ENCODE assay signal across 24 cellular contexts in the genomic region with DNA sequence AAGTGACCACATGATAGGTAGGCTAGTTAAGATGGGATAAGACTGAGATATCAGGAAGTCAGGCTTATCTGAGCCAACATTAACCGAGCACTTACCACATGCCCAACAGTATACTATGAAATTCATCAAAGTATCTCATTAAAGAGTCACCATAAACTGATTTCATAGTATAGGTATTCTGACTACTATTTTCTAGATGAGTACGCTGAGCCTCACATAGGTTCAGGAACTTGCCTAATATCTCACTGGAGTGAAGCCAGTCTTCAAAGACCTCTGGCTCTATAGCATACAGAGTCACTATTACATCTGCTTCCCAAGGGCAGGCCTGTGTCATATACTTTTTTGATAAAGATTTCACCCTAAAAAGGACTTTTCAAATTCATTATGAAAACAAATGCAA.
"Had no signal": no experiment of that assay in that cellular context is flagged by ENCODE, and none has a peak within 500 bp of the region (broad histone marks: within the 10 kb centered on the region; RNA-seq: fewer than 3 reads in every experiment).

No MANE protein-coding gene starts in this region.

- H3K4me1 Mint-ChIP-seq: immature natural killer cell; naive thymus-derived CD8-positive, alpha-beta T cell; stimulated activated effector memory CD8-positive, alpha-beta T cell treated with anti-CD3 and anti-CD28 coated beads, Interleukin-12 subunit alpha, Interleukin-12 subunit beta, amount 100 ng/mL, for 72 hours had no signal

- H3K4me3 Mint-ChIP-seq: effector memory CD8-positive, alpha-beta T cell; immature natural killer cell; naive thymus-derived CD8-positive, alpha-beta T cell; nephron progenitor cell; stimulated activated effector memory CD8-positive, alpha-beta T cell treated with anti-CD3 and anti-CD28 coated beads, Interleukin-12 subunit alpha, Interleukin-12 subunit beta, amount 100 ng/mL, for 72 hours had no signal

- H3K4me1 ChIP-seq: lower lobe of right lung, psoas muscle had no signal

- H3K9me3 Mint-ChIP-seq: effector memory CD8-positive, alpha-beta T cell; immature natural killer cell; naive thymus-derived CD8-positive, alpha-beta T cell; nephron progenitor cell; stimulated activated effector memory CD8-positive, alpha-beta T cell treated with anti-CD3 and anti-CD28 coated beads, Interleukin-12 subunit alpha, Interleukin-12 subunit beta, amount 100 ng/mL, for 72 hours had no signal

- H3K27ac Mint-ChIP-seq: effector memory CD8-positive, alpha-beta T cell; immature natural killer cell; naive thymus-derived CD8-positive, alpha-beta T cell; nephron progenitor cell; stimulated activated effector memory CD8-positive, alpha-beta T cell treated with anti-CD3 and anti-CD28 coated beads, Interleukin-12 subunit alpha, Interleukin-12 subunit beta, amount 100 ng/mL, for 72 hours had no signal

- DNase-seq: dermis blood vessel endothelial cell; effector memory CD8-positive, alpha-beta T cell; foreskin melanocyte; glutamatergic neuron; heart right ventricle; hippocampal formation; immature natural killer cell; left ventricle myocardium superior; lower lobe of right lung; naive thymus-derived CD8-positive, alpha-beta T cell; nephron progenitor cell; nucleus accumbens; posterior cingulate gyrus; psoas muscle; right cardiac atrium; sigmoid colon; stimulated activated CD4-positive, alpha-beta T cell treated with anti-CD3 and anti-CD28 coated beads, Interleukin-2, amount 100 ng/mL, for 24 hours; stimulated activated CD4-positive, alpha-beta T cell treated with anti-CD3 and anti-CD28 coated beads, Interleukin-4, amount 100 ng/mL, for 24 hours; stimulated activated naive CD4-positive, alpha-beta T cell treated with Interleukin-2 at 50 U/mL for 16 hours; stomach; thyroid gland; trophoblast cell had no signal

- H3K9me3 ChIP-seq: heart right ventricle, lower lobe of right lung, psoas muscle, sigmoid colon, stomach, thyroid gland had no signal

- H3K4me3 ChIP-seq: coronary artery, heart right ventricle, lower lobe of right lung, psoas muscle, sigmoid colon, stomach, thyroid gland had no signal

- H3K27me3 ChIP-seq: heart right ventricle, sigmoid colon, stomach, thyroid gland had no signal

- H3K36me3 Mint-ChIP-seq: immature natural killer cell; naive thymus-derived CD8-positive, alpha-beta T cell; stimulated activated effector memory CD8-positive, alpha-beta T cell treated with anti-CD3 and anti-CD28 coated beads, Interleukin-12 subunit alpha, Interleukin-12 subunit beta, amount 100 ng/mL, for 72 hours had no signal

- H3K27ac ChIP-seq: coronary artery, heart right ventricle, lower lobe of right lung, psoas muscle, sigmoid colon, stomach, thyroid gland had no signal

- ATAC-seq: effector memory CD8-positive, alpha-beta T cell; heart right ventricle; left ventricle myocardium superior; lower lobe of right lung; naive thymus-derived CD8-positive, alpha-beta T cell; psoas muscle; right cardiac atrium; stimulated activated effector memory CD8-positive, alpha-beta T cell treated with anti-CD3 and anti-CD28 coated beads, Interleukin-12 subunit alpha, Interleukin-12 subunit beta, amount 100 ng/mL, for 72 hours had no signal

- H3K27me3 Mint-ChIP-seq: naive thymus-derived CD8-positive, alpha-beta T cell had no signal

- H3K36me3 ChIP-seq: heart right ventricle, lower lobe of right lung, sigmoid colon, stomach, thyroid gland had no signal
